ENCODE assay signal across 8 cellular contexts in the genomic region with DNA sequence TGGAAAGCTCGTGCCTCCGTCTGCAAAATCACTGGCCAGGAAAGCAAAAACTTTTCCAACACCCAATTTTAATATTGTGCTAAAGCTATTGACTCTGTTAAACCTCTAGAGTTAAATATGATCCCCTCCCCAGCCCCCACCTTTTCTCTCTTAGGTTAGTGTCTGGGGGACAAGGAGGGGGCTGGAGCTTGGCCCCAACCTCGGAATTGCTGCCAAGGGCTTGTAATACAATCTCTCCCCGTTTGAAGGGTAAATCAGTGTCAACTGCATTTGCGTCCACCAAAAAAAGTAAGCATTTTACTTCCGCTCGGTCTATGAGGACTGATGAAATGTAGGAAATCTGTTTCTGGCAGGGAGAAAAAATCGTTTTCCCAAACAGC. TPM values are rescaled to one million over a fixed set of nuclear protein-coding genes. Genes with fewer than 3 reads are reported as not detected.
DNase-seq lines count a peak whose midpoint lies in the region; ATAC-seq and TF ChIP-seq lines count a peak whose summit lies in the region.

A gene (plus strand): TSS at position 292 of the 380 bp plus-strand sequence. CDS start 8,259 bp downstream, outside the sequence.

- no peak within 1 kb of the TSS for H2AFZ ChIP-seq in ACC112 (ENCODE audit: low read length, unreplicated experiment)

- ATAC-seq in GM21423 (IDR thresholded peaks at IDR 0.05; ENCODE audit: unreplicated experiment) (peak; percentile 13), heart left ventricle (peak; percentile 19 to 60 (median 43)), GM18867 (IDR thresholded peaks at IDR 0.05; ENCODE audit: unreplicated experiment) (no peak)

- H3K4me3 ChIP-seq in ACC112 (ENCODE audit: low read depth, low read length) (peak within 1 kb of the TSS; percentile 69), heart left ventricle (peak within 1 kb of the TSS; percentile 32 to 66 (median 58)), skeletal muscle tissue (ENCODE audit: low read length in 3 of 3) (peak within 1 kb of the TSS; percentile 64 to 81 (median 77))

- intact Hi-C loops in heart left ventricle (cut with DNase I) = loop anchor here in 4 of 10 donors (5.0 to 10.0 kb wide), 3 partner anchors 39 to 61 kb away; a partner anchor contains a TSS

- no peak for TF ChIP-seq CTCF in heart left ventricle (IDR thresholded peaks at IDR 0.05)

- no peaks in the 10 kb centered on the region for H3K79me2 ChIP-seq in ACC112 (ENCODE audit: control insufficient read depth, insufficient read depth, low read length, unreplicated experiment)

- peak; percentile 74 for DNase-seq in NCI-H2171 (lab: John Stamatoyannopoulos, UW)
- peak in 1 of 5 donors; percentile 29 for DNase-seq in heart left ventricle
- DNase-seq in SKM-1 treated with dmso at 0.1 percent for 144 hours (lab: John Stamatoyannopoulos, UW; ENCODE audit: unreplicated experiment) = no peak
- DNase-seq in NCI-H146 (lab: John Stamatoyannopoulos, UW) = no peak

- TF ChIP-seq POLR2A in heart left ventricle (IDR thresholded peaks at IDR 0.05) = no peak

- H3K27ac ChIP-seq in ACC112 (ENCODE audit: low read depth, low read length) (no peak within 1 kb of the TSS), heart left ventricle (peak within 1 kb of the TSS; percentile 63 to 91 (median 79)), skeletal muscle tissue (ENCODE audit: low read depth, low read length) (peak within 1 kb of the TSS; percentile 66)

- peak within 1 kb of the TSS; percentile 23 to 87 (median 74) for H3K9ac ChIP-seq in skeletal muscle tissue (ENCODE audit: low read depth in 1 of 3, low read length in 3 of 3)

- peaks cover 75% of the 10 kb centered on the region for H3K27me3 ChIP-seq in ACC112 (ENCODE audit: insufficient read depth, low read length)
- peaks cover 0 to 32% (median 0%) of the 10 kb centered on the region in 9 donors for H3K27me3 ChIP-seq in heart left ventricle
- H3K27me3 ChIP-seq in skeletal muscle tissue (ENCODE audit: control insufficient read depth in 3 of 3, insufficient read depth in 3 of 3, low read length in 3 of 3) = no peaks in the 10 kb centered on the region

- WGBS in heart left ventricle, 4 donors = 3 to 7% (median 5%) methylated on average over 8 of the region's 8 CpGs

- H3K36me3 ChIP-seq in ACC112 (ENCODE audit: insufficient read depth, low read length) = no peaks in the 10 kb centered on the region
- H3K36me3 ChIP-seq in heart left ventricle = no peaks in the 10 kb centered on the region
- H3K36me3 ChIP-seq in skeletal muscle tissue (ENCODE audit: control insufficient read depth in 3 of 3, insufficient read depth in 3 of 3, low read length in 3 of 3) = no peaks in the 10 kb centered on the region

- peaks cover 5% of the 10 kb centered on the region for H3K4me1 ChIP-seq in ACC112 (ENCODE audit: control insufficient read depth, insufficient read depth, low read length, unreplicated experiment)
- H3K4me1 ChIP-seq in heart left ventricle = peaks cover 0 to 10% (median 0%) of the 10 kb centered on the region in 12 donors
- peaks cover 0 to 10% (median 3%) of the 10 kb centered on the region in 3 donors for H3K4me1 ChIP-seq in skeletal muscle tissue (ENCODE audit: control insufficient read depth in 3 of 3, insufficient read depth in 3 of 3, low read length in 3 of 3)

- no peaks in the 10 kb centered on the region for H3K9me3 ChIP-seq in heart left ventricle
- H3K9me3 ChIP-seq in skeletal muscle tissue (ENCODE audit: control insufficient read depth in 3 of 3, low read length in 3 of 3) = no peaks in the 10 kb centered on the region

RNA-seq across cellular contexts. Expression of the gene that starts here (rescaled TPM):
- total RNA-seq in heart left ventricle (10 to 100 TPM in 7 of 9 donors, 1 to 10 TPM in 2; 9.0 to 23.0 (median 13.1) TPM), skeletal muscle tissue (42.8 TPM)
- polyA plus RNA-seq in heart left ventricle = 1 to 10 TPM; 2.7 to 5.0 TPM
